ENCODE assay signal across 17 cellular contexts in the genomic region with DNA sequence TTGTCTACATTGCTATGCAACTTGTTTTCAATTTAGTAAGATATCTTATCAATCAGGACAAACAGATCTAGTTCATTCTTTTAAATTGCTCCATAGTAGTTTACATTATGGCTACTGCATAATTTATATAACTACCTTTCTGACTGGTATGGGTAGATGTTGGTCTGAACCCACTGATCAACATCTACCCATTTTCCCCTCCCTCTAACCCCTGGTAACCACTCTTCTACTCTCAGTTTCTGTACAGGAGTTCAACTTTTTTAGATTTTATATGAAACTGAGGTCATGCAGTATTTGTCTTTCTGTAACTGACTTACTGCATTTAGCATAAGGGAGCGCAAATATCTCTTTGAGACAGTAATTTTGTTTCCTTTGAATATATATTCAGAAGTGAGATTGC.
DNase-seq lines count a peak whose midpoint lies in the region; ATAC-seq, FAIRE-seq and TF ChIP-seq lines count a peak whose summit lies in the region.
"Had no signal": no experiment of that assay in that cellular context is flagged by ENCODE, and none has a peak within 500 bp of the region (broad histone marks: within the 10 kb centered on the region; RNA-seq: fewer than 3 reads in every experiment).

No MANE protein-coding gene starts in this region.

- peaks cover 3 to 7% of the 10 kb centered on the region in 2 donors for H3K36me3 Mint-ChIP-seq in activated T-cell treated with anti-CD3 and anti-CD28 coated beads, Interleukin-2, amount 50 U/mL, for 72 hours (ENCODE audit: insufficient read depth in 2 of 2)
- peaks cover 18% of the 10 kb centered on the region for H3K36me3 Mint-ChIP-seq in activated naive CD8-positive, alpha-beta T cell treated with anti-CD3 and anti-CD28 coated beads, Interleukin-2, amount 10 ng/mL, durations not matched to agents 7 days and 5 days
- H3K36me3 Mint-ChIP-seq in stimulated activated naive B cell treated with anti-CD40 and anti-IgM and Interleukin-4, amounts not matched to agents 10 μg/mL and 1 μg/mL and 100 μg/mL, for 72 hours: peaks cover 17 to 36% of the 10 kb centered on the region in 2 donors

- POLR2A ChIA-PET in activated naive CD8-positive, alpha-beta T cell treated with anti-CD3 and anti-CD28 coated beads, Interleukin-2, amount 10 ng/mL, durations not matched to agents 7 days and 5 days (lab: Charles Lee): no interaction called here

- H3K27ac Mint-ChIP-seq in activated T-cell treated with anti-CD3 and anti-CD28 coated beads, Interleukin-2, amount 50 U/mL, for 72 hours: no peak overlapping the region
- no peak overlapping the region for H3K27ac Mint-ChIP-seq in activated naive CD8-positive, alpha-beta T cell treated with anti-CD3 and anti-CD28 coated beads, Interleukin-2, amount 10 ng/mL, durations not matched to agents 7 days and 5 days
- peak overlapping the region; percentile 34 for H3K27ac Mint-ChIP-seq in stimulated activated naive B cell treated with anti-CD40 and anti-IgM and Interleukin-4, amounts not matched to agents 10 μg/mL and 1 μg/mL and 100 μg/mL, for 72 hours

- H3K27me3 Mint-ChIP-seq in activated T-cell treated with anti-CD3 and anti-CD28 coated beads, Interleukin-2, amount 50 U/mL, for 72 hours (ENCODE audit: low read depth): no peaks in the 10 kb centered on the region
- no peaks in the 10 kb centered on the region for H3K27me3 Mint-ChIP-seq in activated naive CD8-positive, alpha-beta T cell treated with anti-CD3 and anti-CD28 coated beads, Interleukin-2, amount 10 ng/mL, durations not matched to agents 7 days and 5 days
- H3K27me3 Mint-ChIP-seq in stimulated activated naive B cell treated with anti-CD40 and anti-IgM and Interleukin-4, amounts not matched to agents 10 μg/mL and 1 μg/mL and 100 μg/mL, for 72 hours: no peaks in the 10 kb centered on the region

- no peak for DNase-seq in activated T-cell treated with anti-CD3 and anti-CD28 coated beads, Interleukin-2, amount 50 U/mL, for 72 hours
- no peak for DNase-seq in activated T-cell treated with anti-CD3 and anti-CD28 coated beads for 4 hours
- DNase-seq in activated naive CD8-positive, alpha-beta T cell treated with anti-CD3 and anti-CD28 coated beads, Interleukin-2, amount 10 ng/mL, durations not matched to agents 7 days and 5 days: no peak
- no peak for DNase-seq in stimulated activated naive B cell treated with anti-CD40 and anti-IgM and Interleukin-4, amounts not matched to agents 10 μg/mL and 1 μg/mL and 100 μg/mL, for 72 hours
- no peak for DNase-seq in H54 (ENCODE audit: insufficient read length, low spot score)
- DNase-seq: Calu3, DMS53, GM23248, KG1, NCI-H1092 treated with DMSO at 0.1 percent for 48 hours, NCI-H2227 treated with DMSO at 0.1 percent for 48 hours had no signal

- ATAC-seq in activated T-cell treated with anti-CD3 and anti-CD28 coated beads, Interleukin-2, amount 50 U/mL, for 72 hours (replicated peaks in 1 of 2): peak; percentile 79 to 88
- ATAC-seq in HG03103 (IDR thresholded peaks at IDR 0.05; ENCODE audit: low read depth, unreplicated experiment): peak; percentile 49
- peak; percentile 42 for ATAC-seq in activated naive CD8-positive, alpha-beta T cell treated with anti-CD3 and anti-CD28 coated beads, Interleukin-2, amount 10 ng/mL, durations not matched to agents 7 days and 5 days (ENCODE audit: low read depth)
- ATAC-seq in stimulated activated naive B cell treated with anti-CD40 and anti-IgM and Interleukin-4, amounts not matched to agents 10 μg/mL and 1 μg/mL and 100 μg/mL, for 72 hours (replicated peaks): no peak
- ATAC-seq in GM18861 (IDR thresholded peaks at IDR 0.05; ENCODE audit: unreplicated experiment): no peak
- no peak for ATAC-seq in GM21723 (IDR thresholded peaks at IDR 0.05; ENCODE audit: unreplicated experiment)
- ATAC-seq: HepG2, Panc1, Right ventricle myocardium inferior had no signal

- H3K9me3 Mint-ChIP-seq in activated T-cell treated with anti-CD3 and anti-CD28 coated beads, Interleukin-2, amount 50 U/mL, for 72 hours: no peaks in the 10 kb centered on the region
- H3K9me3 Mint-ChIP-seq in activated naive CD8-positive, alpha-beta T cell treated with anti-CD3 and anti-CD28 coated beads, Interleukin-2, amount 10 ng/mL, durations not matched to agents 7 days and 5 days: no peaks in the 10 kb centered on the region
- H3K9me3 Mint-ChIP-seq in stimulated activated naive B cell treated with anti-CD40 and anti-IgM and Interleukin-4, amounts not matched to agents 10 μg/mL and 1 μg/mL and 100 μg/mL, for 72 hours: no peaks in the 10 kb centered on the region

- no peak for FAIRE-seq in H54 (lab: Jason Lieb, UNC)

- H3K4me1 Mint-ChIP-seq in activated T-cell treated with anti-CD3 and anti-CD28 coated beads, Interleukin-2, amount 50 U/mL, for 72 hours (ENCODE audit: low read depth): peaks cover 14% of the 10 kb centered on the region
- peaks cover 9% of the 10 kb centered on the region for H3K4me1 Mint-ChIP-seq in activated naive CD8-positive, alpha-beta T cell treated with anti-CD3 and anti-CD28 coated beads, Interleukin-2, amount 10 ng/mL, durations not matched to agents 7 days and 5 days
- peaks cover 0 to 3% of the 10 kb centered on the region in 2 donors for H3K4me1 Mint-ChIP-seq in stimulated activated naive B cell treated with anti-CD40 and anti-IgM and Interleukin-4, amounts not matched to agents 10 μg/mL and 1 μg/mL and 100 μg/mL, for 72 hours

- no peak for TF ChIP-seq POLR2A in H54 (IDR thresholded peaks at IDR 0.05; ENCODE audit: low read depth, low read length)

- H3K4me3 Mint-ChIP-seq in activated T-cell treated with anti-CD3 and anti-CD28 coated beads, Interleukin-2, amount 50 U/mL, for 72 hours: no peak overlapping the region
- no peak overlapping the region for H3K4me3 Mint-ChIP-seq in activated naive CD8-positive, alpha-beta T cell treated with anti-CD3 and anti-CD28 coated beads, Interleukin-2, amount 10 ng/mL, durations not matched to agents 7 days and 5 days
- H3K4me3 Mint-ChIP-seq in stimulated activated naive B cell treated with anti-CD40 and anti-IgM and Interleukin-4, amounts not matched to agents 10 μg/mL and 1 μg/mL and 100 μg/mL, for 72 hours: no peak overlapping the region

Comparison
In these comparisons a context has a peak if more than half of its experiments do, and no peak if none do; other contexts are left out.
1. ATAC-seq: peak in activated T-cell treated with anti-CD3 and anti-CD28 coated beads, Interleukin-2, amount 50 U/mL, for 72 hours (2 of 2), HG03103 (single experiment) and activated naive CD8-positive, alpha-beta T cell treated with anti-CD3 and anti-CD28 coated beads, Interleukin-2, amount 10 ng/mL, durations not matched to agents 7 days and 5 days (single experiment); none in stimulated activated naive B cell treated with anti-CD40 and anti-IgM and Interleukin-4, amounts not matched to agents 10 μg/mL and 1 μg/mL and 100 μg/mL, for 72 hours (0 of 2), GM18861 (single experiment) and GM21723 (single experiment).